In the genomic region with DNA sequence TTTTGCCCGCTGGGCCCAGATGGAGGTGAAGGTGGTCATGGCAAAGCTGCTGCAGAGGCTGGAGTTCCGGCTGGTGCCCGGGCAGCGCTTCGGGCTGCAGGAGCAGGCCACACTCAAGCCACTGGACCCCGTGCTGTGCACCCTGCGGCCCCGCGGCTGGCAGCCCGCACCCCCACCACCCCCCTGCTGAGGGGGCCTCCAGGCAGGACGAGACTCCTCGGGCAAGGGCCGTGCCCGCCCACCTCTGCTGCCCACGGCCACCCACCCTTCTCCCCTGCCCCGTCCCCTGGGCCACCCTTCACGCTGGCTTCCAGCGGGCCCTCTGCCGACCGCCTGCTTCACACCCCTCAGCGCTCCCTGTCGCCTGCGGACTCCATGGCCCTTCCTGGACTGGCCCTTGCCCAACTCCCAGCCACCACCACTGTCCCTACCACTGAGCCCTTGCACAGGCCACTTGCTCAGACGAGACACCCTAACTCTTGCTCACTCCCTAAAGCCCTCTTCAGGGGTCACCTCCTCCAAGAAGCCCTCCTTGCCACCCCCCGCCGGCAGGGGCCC, we compare ENCODE assay signal across 19 cellular contexts. TPM values are rescaled to one million over a fixed set of nuclear protein-coding genes. Genes with fewer than 3 reads are reported as not detected.
DNase-seq lines count a peak whose midpoint lies in the region; ATAC-seq and TF ChIP-seq lines count a peak whose summit lies in the region.
"Had no signal": no experiment of that assay in that cellular context is flagged by ENCODE, and none has a peak within 500 bp of the region (broad histone marks: within the 10 kb centered on the region; RNA-seq: fewer than 3 reads in every experiment).

No MANE protein-coding gene starts in this region.

- intact Hi-C loops in dorsolateral prefrontal cortex (cut with DNase I) = no loop called here

- no peaks in the 10 kb centered on the region for H3K9me3 Mint-ChIP-seq in stimulated activated naive CD8-positive, alpha-beta T cell treated with anti-CD3 and anti-CD28 coated beads, Interleukin-15, amount 100 ng/mL, for 72 hours
- no peaks in the 10 kb centered on the region for H3K9me3 Mint-ChIP-seq in osteocyte (ENCODE audit: unreplicated experiment)
- H3K9me3 Mint-ChIP-seq: activated CD4-positive, alpha-beta memory T cell treated with anti-CD3 and anti-CD28 coated beads for 36 hours had no signal

- H3K27ac Mint-ChIP-seq in stimulated activated naive CD8-positive, alpha-beta T cell treated with anti-CD3 and anti-CD28 coated beads, Interleukin-15, amount 100 ng/mL, for 72 hours = no peak overlapping the region
- peak overlapping the region; percentile 52 for H3K27ac Mint-ChIP-seq in osteocyte (ENCODE audit: unreplicated experiment)
- H3K27ac Mint-ChIP-seq: activated CD4-positive, alpha-beta memory T cell treated with anti-CD3 and anti-CD28 coated beads for 36 hours had no signal

- peaks cover 67% of the 10 kb centered on the region for H3K27me3 Mint-ChIP-seq in stimulated activated naive CD8-positive, alpha-beta T cell treated with anti-CD3 and anti-CD28 coated beads, Interleukin-15, amount 100 ng/mL, for 72 hours
- H3K27me3 Mint-ChIP-seq in osteocyte (ENCODE audit: unreplicated experiment) = peaks cover 6% of the 10 kb centered on the region

- no peaks in the 10 kb centered on the region for H3K36me3 Mint-ChIP-seq in osteocyte (ENCODE audit: unreplicated experiment)
- H3K36me3 Mint-ChIP-seq: activated CD4-positive, alpha-beta memory T cell treated with anti-CD3 and anti-CD28 coated beads for 36 hours had no signal

- peak; percentile 22 for ATAC-seq in stimulated activated naive CD8-positive, alpha-beta T cell treated with anti-CD3 and anti-CD28 coated beads, Interleukin-15, amount 100 ng/mL, for 72 hours
- no peak for ATAC-seq in stimulated activated naive CD8-positive, alpha-beta T cell treated with anti-CD3 and anti-CD28 coated beads, Interleukin-15, Interleukin-2, amounts not matched to agents 100 U/mL and 50 U/mL, for 24 hours
- no peak for ATAC-seq in HG02973 (IDR thresholded peaks at IDR 0.05; ENCODE audit: unreplicated experiment)
- ATAC-seq: heart right ventricle had no signal

- TF ChIP-seq CTCF in dorsolateral prefrontal cortex (IDR thresholded peaks at IDR 0.05 in 54 of 56, conservative IDR thresholded peaks at IDR 0.05 in 2 of 56; ENCODE audit: low read depth in 1 of 56, partially characterized antibody in 56 of 56) = no peak
- no peak for TF ChIP-seq CTCF in osteocyte (IDR thresholded peaks at IDR 0.05)
- TF ChIP-seq CTCF in GM13976 (IDR thresholded peaks at IDR 0.05; ENCODE audit: borderline replicate concordance, control extremely low read depth, extremely low read depth, insufficient read depth, missing control alignments) = no peak

- no peak overlapping the region for H3K4me3 ChIP-seq in dorsolateral prefrontal cortex
- H3K4me3 ChIP-seq: heart right ventricle, lung, testis had no signal

- H3K27me3 ChIP-seq in dorsolateral prefrontal cortex = no peaks in the 10 kb centered on the region
- H3K27me3 ChIP-seq: testis had no signal

- DNase-seq in stimulated activated naive CD8-positive, alpha-beta T cell treated with anti-CD3 and anti-CD28 coated beads, Interleukin-15, amount 100 ng/mL, for 72 hours = no peak
- no peak for DNase-seq in stimulated activated naive CD8-positive, alpha-beta T cell treated with anti-CD3 and anti-CD28 coated beads, Interleukin-15, Interleukin-2, amounts not matched to agents 100 U/mL and 50 U/mL, for 24 hours
- DNase-seq in dorsolateral prefrontal cortex (peak in 7 of 10 donors; percentile 4 to 33 (median 17)), osteocyte (ENCODE audit: extremely low spot score, unreplicated experiment) (peak; percentile 82), GM13976 (ENCODE audit: low spot score) (no peak), NCI-H1048 (lab: John Stamatoyannopoulos, UW) (no peak)
- DNase-seq: AML-193, GOT3, heart right ventricle, NCI-H1694 treated with DMSO at 0.1 percent for 48 hours, NCI-H82, OCI-M1, SIG-M5, testis had no signal

- in situ Hi-C loops in GM13976 (cut with MboI; ENCODE audit: low sequenced_read_pairs, unreplicated experiment) = loop anchor here (10.0 kb wide), 1 partner anchor 158 kb away; no protein-coding TSS in a partner anchor

- no peaks in the 10 kb centered on the region for H3K4me1 Mint-ChIP-seq in stimulated activated naive CD8-positive, alpha-beta T cell treated with anti-CD3 and anti-CD28 coated beads, Interleukin-15, amount 100 ng/mL, for 72 hours
- H3K4me1 Mint-ChIP-seq in osteocyte (ENCODE audit: unreplicated experiment) = peaks cover 3% of the 10 kb centered on the region

- H3K27ac ChIP-seq in dorsolateral prefrontal cortex = no peak overlapping the region
- H3K27ac ChIP-seq: heart right ventricle, testis, VCaP had no signal

- H3K4me3 Mint-ChIP-seq in stimulated activated naive CD8-positive, alpha-beta T cell treated with anti-CD3 and anti-CD28 coated beads, Interleukin-15, amount 100 ng/mL, for 72 hours = no peak overlapping the region
- no peak overlapping the region for H3K4me3 Mint-ChIP-seq in osteocyte (ENCODE audit: unreplicated experiment)
- H3K4me3 Mint-ChIP-seq: activated CD4-positive, alpha-beta memory T cell treated with anti-CD3 and anti-CD28 coated beads for 36 hours had no signal

RNA-seq across cellular contexts. Expression of a gene that starts 42.5 kb away (rescaled TPM):
- total RNA-seq in dorsolateral prefrontal cortex = 100 to 1,000 TPM in 17 of 120 experiments, 10 to 100 TPM in 103; 26.0 to 165 (median 81.5) TPM
- 1.3 and 1.8 TPM in 2 replicates for total RNA-seq in osteocyte
- total RNA-seq: T-helper 1 cell treated with Interleukin-12 subunit alpha and Interleukin-12 subunit beta and Interleukin-4 antibody, amounts not matched to agents 30 ng/mL and 1 ng/mL, for 36 hours had no signal

Comparison
In these comparisons a context has a peak if more than half of its experiments do, and no peak if none do; other contexts are left out.
1. DNase-seq: peak in dorsolateral prefrontal cortex (7 of 10) and osteocyte (single experiment); none in stimulated activated naive CD8-positive, alpha-beta T cell treated with anti-CD3 and anti-CD28 coated beads, Interleukin-15, amount 100 ng/mL, for 72 hours (0 of 2), stimulated activated naive CD8-positive, alpha-beta T cell treated with anti-CD3 and anti-CD28 coated beads, Interleukin-15, Interleukin-2, amounts not matched to agents 100 U/mL and 50 U/mL, for 24 hours (single experiment), GM13976 (single experiment) and NCI-H1048 (single experiment).